ENCODE assay signal across 14 cellular contexts in genomic region chr3:177640319-177640997, GRCh38.
A peak's percentile ranks its signal among the peaks of the same experiment; 100 is the strongest.
DNase-seq lines count a peak whose midpoint lies in the region; ATAC-seq and TF ChIP-seq lines count a peak whose summit lies in the region.
"Had no signal": no experiment of that assay in that cellular context is flagged by ENCODE, and none has a peak within 500 bp of the region (broad histone marks: within the 10 kb centered on the region; RNA-seq: fewer than 3 reads in every experiment).

No MANE protein-coding gene starts in this region.

- DNase-seq in heart right ventricle (no peak), Right ventricle myocardium inferior (ENCODE audit: missing footprints) (no peak), NCI-H128 (lab: John Stamatoyannopoulos, UW; ENCODE audit: unreplicated experiment) (peak; percentile 52), SHP77 (lab: John Stamatoyannopoulos, UW) (peak; percentile 90 to 92), ascending aorta (ENCODE audit: low spot score in 2 of 2) (no peak), hepatocyte (ENCODE audit: low spot score) (no peak)
- DNase-seq in activated naive CD4-positive, alpha-beta T cell treated with anti-CD3 and anti-CD28 coated beads, Interleukin-2, amount 10 ng/mL, durations not matched to agents 7 days and 5 days, result no peak
- DNase-seq: NCI-H446; stimulated activated naive CD4-positive, alpha-beta T cell treated with Interleukin-2 at 50 U/mL for 16 hours had no signal

- CTCF ChIA-PET in activated naive CD4-positive, alpha-beta T cell treated with anti-CD3 and anti-CD28 coated beads, Interleukin-2, amount 10 ng/mL, durations not matched to agents 7 days and 5 days (lab: Charles Lee), result no interaction called here

- no peak overlapping the region for H3K4me2 ChIP-seq in parathyroid adenoma (ENCODE audit: low read length)
- H3K4me2 ChIP-seq in hepatocyte, result no peak overlapping the region
- H3K4me2 ChIP-seq: neural progenitor cell had no signal

- ATAC-seq in heart right ventricle (peak in 5 of 8 donors; percentile 39 to 55 (median 53)), Right ventricle myocardium inferior (no peak)

- H3K4me3 ChIP-seq in heart right ventricle (no peak overlapping the region), parathyroid adenoma (ENCODE audit: low read depth, low read length) (no peak overlapping the region), ascending aorta (no peak overlapping the region), hepatocyte (no peak overlapping the region)
- H3K4me3 ChIP-seq: esophagus muscularis mucosa, neural progenitor cell had no signal

- intact Hi-C loops in heart right ventricle (cut with DNase I) (loop anchor here in 1 of 10 donors (5.0 kb wide), 1 partner anchor 783 kb away; no protein-coding TSS in a partner anchor), Right ventricle myocardium inferior (cut with DNase I) (no loop called here), ascending aorta (cut with DNase I) (no loop called here)

- WGBS in heart right ventricle, 2 donors, result 63 to 78% methylated on average over 8 of the region's 8 CpGs
- WGBS in hepatocyte (ENCODE audit: low lambda C conversion rate, missing lambda C conversion rate), result 82% methylated on average over 8 of the region's 8 CpGs

- H3K27ac ChIP-seq in heart right ventricle, result no peak overlapping the region
- no peak overlapping the region for H3K27ac ChIP-seq in parathyroid adenoma
- H3K27ac ChIP-seq in ascending aorta, result no peak overlapping the region
- H3K27ac ChIP-seq in hepatocyte, result no peak overlapping the region
- H3K27ac ChIP-seq: esophagus muscularis mucosa, neural progenitor cell had no signal

- no peaks in the 10 kb centered on the region for H3K36me3 ChIP-seq in heart right ventricle
- no peaks in the 10 kb centered on the region for H3K36me3 ChIP-seq in parathyroid adenoma (ENCODE audit: control insufficient read depth, insufficient read depth, low read length)
- H3K36me3 ChIP-seq in ascending aorta, result no peaks in the 10 kb centered on the region
- no peaks in the 10 kb centered on the region for H3K36me3 ChIP-seq in hepatocyte (replicated peaks; ENCODE audit: insufficient read depth, low read depth)
- H3K36me3 ChIP-seq: esophagus muscularis mucosa, neural progenitor cell had no signal

- no peaks in the 10 kb centered on the region for H3K9me2 ChIP-seq in hepatocyte (replicated peaks; ENCODE audit: insufficient read depth)

- H3K27ac Mint-ChIP-seq in activated naive CD4-positive, alpha-beta T cell treated with anti-CD3 and anti-CD28 coated beads, Interleukin-2, amount 10 ng/mL, durations not matched to agents 7 days and 5 days, result no peak overlapping the region
- H3K27ac Mint-ChIP-seq: B cell, brain, neural progenitor cell had no signal

- H3K9me3 ChIP-seq in heart right ventricle (peaks cover 0 to 25% (median 0%) of the 10 kb centered on the region in 11 donors), parathyroid adenoma (ENCODE audit: control insufficient read depth, low read length) (no peaks in the 10 kb centered on the region), ascending aorta (no peaks in the 10 kb centered on the region), hepatocyte (ENCODE audit: low read depth) (no peaks in the 10 kb centered on the region)
- H3K9me3 ChIP-seq: esophagus muscularis mucosa had no signal

- H3K4me1 ChIP-seq in heart right ventricle (peaks cover 0 to 20% (median 7%) of the 10 kb centered on the region in 9 donors), parathyroid adenoma (peaks cover 19% of the 10 kb centered on the region), ascending aorta (peaks cover 0 to 11% of the 10 kb centered on the region in 2 donors), hepatocyte (ENCODE audit: insufficient read depth) (no peaks in the 10 kb centered on the region)

- peaks cover 2% of the 10 kb centered on the region for H3K9me3 Mint-ChIP-seq in activated naive CD4-positive, alpha-beta T cell treated with anti-CD3 and anti-CD28 coated beads, Interleukin-2, amount 10 ng/mL, durations not matched to agents 7 days and 5 days

- H3K4me3 Mint-ChIP-seq in activated naive CD4-positive, alpha-beta T cell treated with anti-CD3 and anti-CD28 coated beads, Interleukin-2, amount 10 ng/mL, durations not matched to agents 7 days and 5 days, result no peak overlapping the region
- H3K4me3 Mint-ChIP-seq: B cell, brain, neural progenitor cell had no signal

- H3K36me3 Mint-ChIP-seq in activated naive CD4-positive, alpha-beta T cell treated with anti-CD3 and anti-CD28 coated beads, Interleukin-2, amount 10 ng/mL, durations not matched to agents 7 days and 5 days, result peaks cover 3% of the 10 kb centered on the region

- TF ChIP-seq CTCF in heart right ventricle (IDR thresholded peaks at IDR 0.05) (no peak), parathyroid adenoma (IDR thresholded peaks at IDR 0.05) (no peak), ascending aorta (IDR thresholded peaks at IDR 0.05) (no peak), hepatocyte (IDR thresholded peaks at IDR 0.05; ENCODE audit: poor library complexity) (no peak)

- no peaks in the 10 kb centered on the region for H3K27me3 ChIP-seq in heart right ventricle
- no peaks in the 10 kb centered on the region for H3K27me3 ChIP-seq in parathyroid adenoma (ENCODE audit: control insufficient read depth, insufficient read depth, low read length)
- no peaks in the 10 kb centered on the region for H3K27me3 ChIP-seq in ascending aorta
- H3K27me3 ChIP-seq in hepatocyte, result no peaks in the 10 kb centered on the region
- H3K27me3 ChIP-seq: esophagus muscularis mucosa, neural progenitor cell had no signal

- H3K79me2 ChIP-seq in parathyroid adenoma (no peaks in the 10 kb centered on the region), hepatocyte (no peaks in the 10 kb centered on the region)

- no peaks in the 10 kb centered on the region for H4K20me1 ChIP-seq in hepatocyte (ENCODE audit: insufficient read depth, poor library complexity, severe bottlenecking)

- peaks cover 28% of the 10 kb centered on the region for H3K4me1 Mint-ChIP-seq in activated naive CD4-positive, alpha-beta T cell treated with anti-CD3 and anti-CD28 coated beads, Interleukin-2, amount 10 ng/mL, durations not matched to agents 7 days and 5 days

- no peaks in the 10 kb centered on the region for H3K27me3 Mint-ChIP-seq in activated naive CD4-positive, alpha-beta T cell treated with anti-CD3 and anti-CD28 coated beads, Interleukin-2, amount 10 ng/mL, durations not matched to agents 7 days and 5 days
- H3K27me3 Mint-ChIP-seq: brain had no signal

- H2AFZ ChIP-seq in parathyroid adenoma (peak overlapping the region; percentile 75), hepatocyte (no peak overlapping the region)
- H2AFZ ChIP-seq: neural progenitor cell had no signal

- H3K9ac ChIP-seq in parathyroid adenoma, result no peak overlapping the region
- H3K9ac ChIP-seq: neural progenitor cell had no signal

Comparison
In these comparisons a context has a peak if more than half of its experiments do, and no peak if none do; other contexts are left out.
1. DNase-seq: peak in NCI-H128 (single experiment) and SHP77 (2 of 2); none in heart right ventricle (0 of 2), Right ventricle myocardium inferior (single experiment), ascending aorta (0 of 2), hepatocyte (single experiment) and activated naive CD4-positive, alpha-beta T cell treated with anti-CD3 and anti-CD28 coated beads, Interleukin-2, amount 10 ng/mL, durations not matched to agents 7 days and 5 days (single experiment).